ENCODE assay signal across 7 cellular contexts in genomic region chr1:42736152-42736551, GRCh38. TPM values are rescaled to one million over a fixed set of nuclear protein-coding genes. Genes with fewer than 3 reads are reported as not detected.
DNase-seq lines count a peak whose midpoint lies in the region; ATAC-seq, FAIRE-seq and TF ChIP-seq lines count a peak whose summit lies in the region.
"Had no signal": no experiment of that assay in that cellular context is flagged by ENCODE, and none has a peak within 500 bp of the region (broad histone marks: within the 10 kb centered on the region; RNA-seq: fewer than 3 reads in every experiment).

No MANE protein-coding gene starts in this region.

- FAIRE-seq in H54 (lab: Jason Lieb, UNC) = no peak

- TF ChIP-seq CTCF in mucosa of descending colon (IDR thresholded peaks at IDR 0.05) = no peak

- no peaks in the 10 kb centered on the region for H3K36me3 ChIP-seq in mucosa of descending colon (ENCODE audit: low read depth)
- H3K36me3 ChIP-seq: thoracic aorta had no signal

- DNase-seq in H54 (ENCODE audit: insufficient read length, low spot score) = peak; percentile 60
- peak; percentile 47 for DNase-seq in RPMI8226
- DNase-seq in mucosa of descending colon = peak in 2 of 3 donors; percentile 68 to 82
- no peak for DNase-seq in NCI-H1105 (lab: John Stamatoyannopoulos, UW)
- no peak for DNase-seq in COLO829 (ENCODE audit: low spot score)

- no peak overlapping the region for H3K4me3 ChIP-seq in mucosa of descending colon
- H3K4me3 ChIP-seq: lung, thoracic aorta had no signal

- TF ChIP-seq POLR2A in H54 (IDR thresholded peaks at IDR 0.05; ENCODE audit: low read depth, low read length) = no peak

- ATAC-seq in mucosa of descending colon = peak; percentile 81

- H3K4me1 ChIP-seq in mucosa of descending colon (ENCODE audit: low read depth) = peaks cover 16% of the 10 kb centered on the region

- intact Hi-C loops in mucosa of descending colon (cut with DNase I, micrococcal nuclease) = no loop called here

- H3K9me3 ChIP-seq in mucosa of descending colon = no peaks in the 10 kb centered on the region
- H3K9me3 ChIP-seq: thoracic aorta had no signal

RNA-seq across cellular contexts. Expression of gene CLDN19, which starts 3.9 kb away (rescaled TPM):
- under 1 TPM in 1 of 3 donors, not detected in 2; 0.09 TPM for total RNA-seq in mucosa of descending colon

RNA-seq across cellular contexts. Expression of gene P3H1, which starts 30.7 kb away (rescaled TPM):
- total RNA-seq in mucosa of descending colon = 10 to 100 TPM in 2 of 3 donors, 1 to 10 TPM in 1; 8.0 to 20.0 (median 14.5) TPM

RNA-seq across cellular contexts. Expression of gene C1orf50, which starts 30.9 kb away (rescaled TPM):
- total RNA-seq in mucosa of descending colon = 1 to 10 TPM; 4.4 to 9.8 (median 7.1) TPM

RNA-seq across cellular contexts. Expression of gene TMEM269, which starts 48.6 kb away (rescaled TPM):
- not detected for total RNA-seq in mucosa of descending colon

RNA-seq across cellular contexts. Expression of gene YBX1, which starts 53.9 kb away (rescaled TPM):
- total RNA-seq in mucosa of descending colon = 100 to 1,000 TPM; 377 to 521 (median 511) TPM

Comparison
In these comparisons a context has a peak if more than half of its experiments do, and no peak if none do; other contexts are left out.
1. DNase-seq: peak in H54 (single experiment), RPMI8226 (single experiment) and mucosa of descending colon (2 of 3); none in NCI-H1105 (single experiment) and COLO829 (single experiment).